Comparison of ENCODE assay signal across 16 cellular contexts in genomic region chr10:129385600-129385999, GRCh38.
DNase-seq lines count a peak whose midpoint lies in the region; ATAC-seq and TF ChIP-seq lines count a peak whose summit lies in the region.
"Had no signal": no experiment of that assay in that cellular context is flagged by ENCODE, and none has a peak within 500 bp of the region (broad histone marks: within the 10 kb centered on the region; RNA-seq: fewer than 3 reads in every experiment).

No MANE protein-coding gene starts in this region.

- H3K56ac ChIP-seq in mesendoderm (ENCODE audit: low read length) = no peak overlapping the region

- TF ChIP-seq EP300 in SK-N-SH (IDR thresholded peaks at IDR 0.05; ENCODE audit: borderline replicate concordance in 1 of 2, low read depth in 1 of 2, low read length in 1 of 2) = no peak

- no peak overlapping the region for H2BK12ac ChIP-seq in mesenchymal stem cell (ENCODE audit: low read length in 2 of 2)

- H3K23ac ChIP-seq in mesendoderm (ENCODE audit: low read length) = no peak overlapping the region
- H3K23ac ChIP-seq in mesenchymal stem cell (ENCODE audit: low read length in 2 of 2) = no peak overlapping the region

- no TSS peak for BruUV-seq in MCF 10A (replicated peaks; lab: Mats Ljungman, UMichigan)
- no TSS peak for BruUV-seq in mammary epithelial cell (replicated peaks; lab: Mats Ljungman, UMichigan)

- no peaks in the 10 kb centered on the region for H3F3A ChIP-seq in SK-N-SH (replicated peaks; ENCODE audit: insufficient read depth)

- H3K14ac ChIP-seq in mesenchymal stem cell (ENCODE audit: low read length in 2 of 2) = no peak overlapping the region

- H3K4me2 ChIP-seq in mammary epithelial cell (ENCODE audit: insufficient read depth, low read depth, low read length) = no peak overlapping the region
- H3K4me2 ChIP-seq in mesendoderm (ENCODE audit: low read length) = no peak overlapping the region
- no peak overlapping the region for H3K4me2 ChIP-seq in mesenchymal stem cell (ENCODE audit: low read length, poor library complexity, severe bottlenecking)
- no peak overlapping the region for H3K4me2 ChIP-seq in SK-N-SH

- H3K36me3 ChIP-seq in mammary epithelial cell (ENCODE audit: insufficient read depth, low read length) (no peaks in the 10 kb centered on the region), mesendoderm (ENCODE audit: control insufficient read depth, insufficient read depth, low read length) (no peaks in the 10 kb centered on the region), mesenchymal stem cell (ENCODE audit: control insufficient read depth in 1 of 2, insufficient read depth in 2 of 2, low read depth in 1 of 2, low read length in 2 of 2) (no peaks in the 10 kb centered on the region), SK-N-SH (replicated peaks in 1 of 2; ENCODE audit: control insufficient read depth in 1 of 2, insufficient read depth in 2 of 2, low read length in 1 of 2) (no peaks in the 10 kb centered on the region)
- H3K36me3 ChIP-seq: BLaER1 treated with 17β-estradiol and CSF1 and Interleukin-3, amounts not matched to agents 10 nM and 100 nM had no signal

- H3K27me3 Mint-ChIP-seq in MCF 10A (ENCODE audit: insufficient read depth, unreplicated experiment) (no peaks in the 10 kb centered on the region), T-helper 17 cell (no peaks in the 10 kb centered on the region)

- no peaks in the 10 kb centered on the region for H3K9me3 Mint-ChIP-seq in MCF 10A (ENCODE audit: unreplicated experiment)
- H3K9me3 Mint-ChIP-seq: CD8-positive, alpha-beta T cell had no signal

- TF ChIP-seq RAD21 in SK-N-SH (IDR thresholded peaks at IDR 0.05; ENCODE audit: low read length) = no peak

- 89% methylated on average over 4 of the region's 4 CpGs for WGBS in mammary epithelial cell (ENCODE audit: low coverage, missing lambda C conversion rate)
- WGBS in mesendoderm (ENCODE audit: extremely low coverage, insufficient coverage, low lambda C conversion rate) = no CpG with 5 or more reads among the region's 4 CpGs
- 42% methylated on average over 4 of the region's 4 CpGs for WGBS in mesenchymal stem cell
- 64% methylated on average over 4 of the region's 4 CpGs for WGBS in SK-N-SH (ENCODE audit: low lambda C conversion rate)

- ATAC-seq in T-helper 17 cell = no peak
- ATAC-seq: CD8-positive, alpha-beta T cell; GM12878 had no signal

- in situ Hi-C loops in mammary epithelial cell (cut with MboI; ENCODE audit: low sequenced_read_pairs in 2 of 2) = no loop called here

- intact Hi-C loops in MCF 10A (cut with micrococcal nuclease) = no loop called here
- intact Hi-C loops in mammary epithelial cell (cut with micrococcal nuclease) = no loop called here
- intact Hi-C loops in dorsolateral prefrontal cortex (cut with DNase I) = no loop called here

- DNase-seq in MCF 10A (ENCODE audit: unreplicated experiment) (peak; percentile 48), mammary epithelial cell (no peak), T-helper 17 cell (no peak), mesendoderm (peak; percentile 46), mesenchymal stem cell (no peak), SK-N-SH (no peak), dorsolateral prefrontal cortex (no peak)
- DNase-seq: 8988T; Calu3; CD8-positive, alpha-beta T cell; DMS79 treated with DMSO at 0.1 percent for 48 hours; EL; H9 had no signal

- dilution Hi-C loops in mammary epithelial cell (cut with HindIII; ENCODE audit: low sequenced_read_pairs) = no loop called here

- no peaks in the 10 kb centered on the region for H4K20me1 ChIP-seq in mammary epithelial cell (ENCODE audit: insufficient read depth, low read length)
- H4K20me1 ChIP-seq in SK-N-SH (ENCODE audit: insufficient read depth) = no peaks in the 10 kb centered on the region
- H4K20me1 ChIP-seq: BLaER1 treated with 17β-estradiol and CSF1 and Interleukin-3, amounts not matched to agents 10 nM and 100 nM had no signal

- H3K36me3 Mint-ChIP-seq in MCF 10A (ENCODE audit: insufficient read depth, unreplicated experiment) = no peaks in the 10 kb centered on the region
- no peaks in the 10 kb centered on the region for H3K36me3 Mint-ChIP-seq in T-helper 17 cell (ENCODE audit: low read depth)
- H3K36me3 Mint-ChIP-seq: CD8-positive, alpha-beta T cell had no signal

- H3K4me3 ChIP-seq in mammary epithelial cell (replicated peaks in 1 of 3; ENCODE audit: insufficient read depth in 1 of 3, low read depth in 2 of 3, low read length in 3 of 3) (no peak overlapping the region), mesendoderm (ENCODE audit: low read length) (no peak overlapping the region), mesenchymal stem cell (ENCODE audit: insufficient read depth in 1 of 2, low read depth in 1 of 2, low read length in 2 of 2) (no peak overlapping the region), SK-N-SH (ENCODE audit: low read depth in 2 of 2, low read length in 1 of 2) (no peak overlapping the region), dorsolateral prefrontal cortex (no peak overlapping the region)
- H3K4me3 ChIP-seq: BLaER1 treated with 17β-estradiol and CSF1 and Interleukin-3, amounts not matched to agents 10 nM and 100 nM; GM12878 had no signal

- no peak overlapping the region for H4K91ac ChIP-seq in mesenchymal stem cell (ENCODE audit: low read length)

- CTCF ChIA-PET in MCF 10A (lab: Yijun Ruan, JAX) (no interaction called here), mammary epithelial cell (lab: Charles Lee; ENCODE audit: low non-redundant PET) (no interaction called here), SK-N-SH (lab: Yijun Ruan, JAX) (no interaction called here)

- H3K79me1 ChIP-seq in mesendoderm (ENCODE audit: low read length) (no peaks in the 10 kb centered on the region), mesenchymal stem cell (replicated peaks; ENCODE audit: low read length, poor library complexity, severe bottlenecking) (no peaks in the 10 kb centered on the region)

- no peak overlapping the region for H3K4me3 Mint-ChIP-seq in MCF 10A (ENCODE audit: unreplicated experiment)
- no peak overlapping the region for H3K4me3 Mint-ChIP-seq in T-helper 17 cell
- H3K4me3 Mint-ChIP-seq: B cell; CD8-positive, alpha-beta T cell; H9 had no signal

- H2BK5ac ChIP-seq in mesendoderm (ENCODE audit: low read length) (no peak overlapping the region), mesenchymal stem cell (ENCODE audit: low read depth, low read length, poor library complexity, severe bottlenecking) (no peak overlapping the region)

- no peak overlapping the region for H2BK120ac ChIP-seq in mesendoderm (ENCODE audit: low read depth, low read length)
- H2BK120ac ChIP-seq in mesenchymal stem cell (ENCODE audit: low read depth, low read length) = no peak overlapping the region

- no peak overlapping the region for H3K27ac ChIP-seq in mammary epithelial cell (ENCODE audit: insufficient read depth, low read depth, low read length)
- no peak overlapping the region for H3K27ac ChIP-seq in mesendoderm (ENCODE audit: low read depth, low read length)
- H3K27ac ChIP-seq in mesenchymal stem cell (ENCODE audit: low read length, poor library complexity, severe bottlenecking) = no peak overlapping the region
- no peak overlapping the region for H3K27ac ChIP-seq in SK-N-SH (ENCODE audit: low read depth in 2 of 2, low read length in 1 of 2)
- H3K27ac ChIP-seq in dorsolateral prefrontal cortex = no peak overlapping the region

- H3K27me3 ChIP-seq in mammary epithelial cell (ENCODE audit: insufficient read depth, low read length) = no peaks in the 10 kb centered on the region
- H3K27me3 ChIP-seq in mesendoderm (ENCODE audit: insufficient read depth, low read length, poor library complexity) = no peaks in the 10 kb centered on the region
- no peaks in the 10 kb centered on the region for H3K27me3 ChIP-seq in mesenchymal stem cell (ENCODE audit: control insufficient read depth in 1 of 2, insufficient read depth in 1 of 2, low read length in 2 of 2)
- no peaks in the 10 kb centered on the region for H3K27me3 ChIP-seq in SK-N-SH (ENCODE audit: insufficient read depth)
- H3K27me3 ChIP-seq in dorsolateral prefrontal cortex = peaks cover 0 to 32% (median under 1%) of the 10 kb centered on the region in 45 donors
- H3K27me3 ChIP-seq: BLaER1 treated with 17β-estradiol and CSF1 and Interleukin-3, amounts not matched to agents 10 nM and 100 nM had no signal

- no peak overlapping the region for H3K9ac ChIP-seq in mammary epithelial cell (ENCODE audit: insufficient read depth, low read length)
- H3K9ac ChIP-seq in mesendoderm (ENCODE audit: low read length) = no peak overlapping the region
- no peak overlapping the region for H3K9ac ChIP-seq in mesenchymal stem cell (ENCODE audit: low read length)
- no peak overlapping the region for H3K9ac ChIP-seq in SK-N-SH
- H3K9ac ChIP-seq: BLaER1 treated with 17β-estradiol and CSF1 and Interleukin-3, amounts not matched to agents 10 nM and 100 nM had no signal

- H3K9me3 ChIP-seq in mammary epithelial cell (replicated peaks; ENCODE audit: insufficient read depth, low read length) (peaks cover 15% of the 10 kb centered on the region), T-helper 17 cell (ENCODE audit: control insufficient read depth, low read length, poor library complexity, severe bottlenecking) (no peaks in the 10 kb centered on the region), mesenchymal stem cell (ENCODE audit: control insufficient read depth, low read length) (peaks cover 3% of the 10 kb centered on the region), SK-N-SH (no peaks in the 10 kb centered on the region)

- no peaks in the 10 kb centered on the region for H3K79me2 ChIP-seq in mammary epithelial cell (ENCODE audit: insufficient read depth, low read length)
- no peaks in the 10 kb centered on the region for H3K79me2 ChIP-seq in mesendoderm (ENCODE audit: control insufficient read depth, insufficient read depth, low read length)
- H3K79me2 ChIP-seq in SK-N-SH (ENCODE audit: insufficient read depth) = no peaks in the 10 kb centered on the region

- POLR2A ChIA-PET in MCF 10A (lab: Yijun Ruan, JAX) = no interaction called here
- POLR2A ChIA-PET in SK-N-SH (lab: Yijun Ruan, JAX) = no interaction called here

- H3K4me1 Mint-ChIP-seq in MCF 10A (ENCODE audit: insufficient read depth, unreplicated experiment) (peaks cover 7% of the 10 kb centered on the region), T-helper 17 cell (no peaks in the 10 kb centered on the region)
- H3K4me1 Mint-ChIP-seq: B cell had no signal

- H4K5ac ChIP-seq in mesendoderm (ENCODE audit: low read length) = no peak overlapping the region

- H3K18ac ChIP-seq in mesendoderm (ENCODE audit: low read length) (no peak overlapping the region), mesenchymal stem cell (ENCODE audit: low read depth in 1 of 2, low read length in 2 of 2) (no peak overlapping the region)

- H3K4me1 ChIP-seq in mammary epithelial cell (ENCODE audit: insufficient read depth, low read length) = no peaks in the 10 kb centered on the region
- H3K4me1 ChIP-seq in mesendoderm (ENCODE audit: control insufficient read depth, low read depth, low read length) = no peaks in the 10 kb centered on the region
- H3K4me1 ChIP-seq in mesenchymal stem cell (ENCODE audit: control insufficient read depth, insufficient read depth, low read depth, low read length) = peaks cover 2% of the 10 kb centered on the region
- no peaks in the 10 kb centered on the region for H3K4me1 ChIP-seq in SK-N-SH (ENCODE audit: control insufficient read depth in 1 of 2, insufficient read depth in 2 of 2, low read depth in 1 of 2, low read length in 1 of 2)

- no peak overlapping the region for H2BK15ac ChIP-seq in mesendoderm (replicated peaks; ENCODE audit: low read depth)
- no peak overlapping the region for H2BK15ac ChIP-seq in mesenchymal stem cell (ENCODE audit: low read depth, poor library complexity, severe bottlenecking)

- H2AFZ ChIP-seq in mammary epithelial cell (ENCODE audit: low read depth, low read length) (no peak overlapping the region), mesenchymal stem cell (ENCODE audit: low read depth, low read length) (no peak overlapping the region), SK-N-SH (ENCODE audit: low read depth) (no peak overlapping the region)

- H4K8ac ChIP-seq in mesendoderm (ENCODE audit: low read depth, low read length) (no peak overlapping the region), mesenchymal stem cell (ENCODE audit: low read length) (no peak overlapping the region)

- H2AK5ac ChIP-seq in mesendoderm (ENCODE audit: low read length) (no peak overlapping the region), mesenchymal stem cell (ENCODE audit: low read length, severe bottlenecking) (no peak overlapping the region)

- TF ChIP-seq CTCF in MCF 10A (IDR thresholded peaks at IDR 0.05; ENCODE audit: unreplicated experiment) (no peak), mammary epithelial cell (conservative IDR thresholded peaks at IDR 0.05 in 1 of 2, IDR thresholded peaks at IDR 0.05 in 1 of 2; ENCODE audit: extremely low read depth in 1 of 2, insufficient read depth in 1 of 2, low read depth in 1 of 2, low read length in 2 of 2) (no peak), SK-N-SH (IDR thresholded peaks at IDR 0.05) (no peak), dorsolateral prefrontal cortex (IDR thresholded peaks at IDR 0.05 in 54 of 56, conservative IDR thresholded peaks at IDR 0.05 in 2 of 56; ENCODE audit: low read depth in 1 of 56, partially characterized antibody in 56 of 56) (no peak)

- H3K9me2 ChIP-seq in SK-N-SH = no peaks in the 10 kb centered on the region

- no peak overlapping the region for H3K4ac ChIP-seq in mesendoderm (ENCODE audit: low read depth, low read length)
- no peak overlapping the region for H3K4ac ChIP-seq in mesenchymal stem cell (ENCODE audit: low read depth in 1 of 2, low read length in 2 of 2)

- no peak overlapping the region for H3K27ac Mint-ChIP-seq in MCF 10A (ENCODE audit: low read depth, unreplicated experiment)
- H3K27ac Mint-ChIP-seq in T-helper 17 cell = peak overlapping the region; percentile 8
- H3K27ac Mint-ChIP-seq: B cell; CD8-positive, alpha-beta T cell had no signal

Comparison
In these comparisons a context has a peak if more than half of its experiments do, and no peak if none do; other contexts are left out.
1. DNase-seq: peak in MCF 10A (single experiment) and mesendoderm (single experiment); none in mammary epithelial cell (single experiment), T-helper 17 cell (0 of 3), mesenchymal stem cell (single experiment), SK-N-SH (single experiment) and dorsolateral prefrontal cortex (0 of 10).